In genomic region chr9:114806571-114806970, GRCh38 we compare ENCODE assay signal across 9 cellular contexts. TPM values are rescaled to one million over a fixed set of nuclear protein-coding genes. Genes with fewer than 3 reads are reported as not detected.
DNase-seq lines count a peak whose midpoint lies in the region; ATAC-seq and TF ChIP-seq lines count a peak whose summit lies in the region.
"Had no signal": no experiment of that assay in that cellular context is flagged by ENCODE, and none has a peak within 500 bp of the region (broad histone marks: within the 10 kb centered on the region; RNA-seq: fewer than 3 reads in every experiment).

No MANE protein-coding gene starts in this region.

- POLR2A ChIA-PET in PC-3 (lab: Charles Lee; ENCODE audit: unreplicated experiment): interaction anchor here (0.6 kb wide), 1 partner anchor 17 kb away, joined by 10 read pairs; no protein-coding TSS in a partner anchor
- POLR2A ChIA-PET in HEK293T (lab: Yijun Ruan, JAX): no interaction called here

- H3K27ac ChIP-seq in PC-3 (ENCODE audit: low read length) (0 out of 2 replicates have a peak overlapping the region, but pooled peaks have one; percentile 62), muscle layer of duodenum (ENCODE audit: low read length) (peak overlapping the region; percentile 56)
- H3K27ac ChIP-seq: cardiac muscle cell had no signal

- no peaks in the 10 kb centered on the region for H3K36me3 ChIP-seq in PC-3 (ENCODE audit: low read depth, low read length)
- H3K36me3 ChIP-seq in muscle layer of duodenum (ENCODE audit: control insufficient read depth in 1 of 2, insufficient read depth in 2 of 2, low read length in 2 of 2): no peaks in the 10 kb centered on the region
- H3K36me3 ChIP-seq: cardiac muscle cell had no signal

- no peaks in the 10 kb centered on the region for H3F3A ChIP-seq in PC-3 (ENCODE audit: low read length, unreplicated experiment)

- peak; percentile 31 for ATAC-seq in GM18867 (IDR thresholded peaks at IDR 0.05; ENCODE audit: unreplicated experiment)
- peak; percentile 17 for ATAC-seq in HG02610 (IDR thresholded peaks at IDR 0.05; ENCODE audit: unreplicated experiment)
- no peak for ATAC-seq in PC-3

- no peak for TF ChIP-seq CTCF in PC-3 (conservative IDR thresholded peaks at IDR 0.05; ENCODE audit: low read depth, low read length)

- no peaks in the 10 kb centered on the region for H4K20me1 ChIP-seq in PC-3 (ENCODE audit: low read length)

- no peak for DNase-seq in PC-3
- DNase-seq in posterior cingulate gyrus: no peak
- no peak for DNase-seq in HEK293T (ENCODE audit: extremely low spot score)
- DNase-seq in NCI-H226: no peak
- DNase-seq in DMS 273 treated with DMSO at 0.1 percent for 48 hours (lab: John Stamatoyannopoulos, UW): no peak

- H3K27me3 ChIP-seq in PC-3 (ENCODE audit: low read length): no peaks in the 10 kb centered on the region
- H3K27me3 ChIP-seq in muscle layer of duodenum (ENCODE audit: low read depth, low read length): no peaks in the 10 kb centered on the region

- H2AFZ ChIP-seq in PC-3 (ENCODE audit: low read length): peak overlapping the region; percentile 39

- intact Hi-C loops in PC-3 (cut with micrococcal nuclease) (loop anchor here (10.0 kb wide), 2 partner anchors 48 to 62 kb away; no protein-coding TSS in a partner anchor), posterior cingulate gyrus (cut with DNase I) (no loop called here)

- CTCF ChIA-PET in PC-3 (lab: Charles Lee) (interaction anchor here (0.5 kb wide), 1 partner anchor 88 kb away, joined by 4 read pairs; no protein-coding TSS in a partner anchor), HEK293T (lab: Yijun Ruan, JAX) (no interaction called here)

- H3K79me2 ChIP-seq in PC-3 (ENCODE audit: low read length): no peaks in the 10 kb centered on the region

- no TSS peak for BruUV-seq in PC-3 (replicated peaks; lab: Mats Ljungman, UMichigan)

- no peak overlapping the region for H3K4me3 ChIP-seq in PC-3 (ENCODE audit: low read length)
- H3K4me3 ChIP-seq in muscle layer of duodenum (ENCODE audit: low read depth in 1 of 2, low read length in 2 of 2): peak overlapping the region; percentile 51 to 54
- H3K4me3 ChIP-seq: cardiac muscle cell had no signal

- H3K4me1 ChIP-seq in PC-3 (ENCODE audit: insufficient read depth, low read length) (peaks cover 42% of the 10 kb centered on the region), muscle layer of duodenum (ENCODE audit: control insufficient read depth in 1 of 2, insufficient read depth in 2 of 2, low read length in 2 of 2) (peaks cover 7 to 8% of the 10 kb centered on the region in 2 donors)

- H3K9ac ChIP-seq in PC-3 (ENCODE audit: low read length): no peak overlapping the region

- peak overlapping the region; percentile 69 for H3K4me2 ChIP-seq in PC-3 (ENCODE audit: low read length)

- no peaks in the 10 kb centered on the region for H3K9me2 ChIP-seq in PC-3 (replicated peaks; ENCODE audit: low read length)

- H3K9me3 ChIP-seq in PC-3 (ENCODE audit: low read length): no peaks in the 10 kb centered on the region
- no peaks in the 10 kb centered on the region for H3K9me3 ChIP-seq in muscle layer of duodenum (ENCODE audit: control insufficient read depth in 1 of 2, low read length in 2 of 2)

TF ChIP-seq in HEK293T, 16 proteins besides CTCF, POLR2A, EP300 and RAD21:
- no peak for TF ChIP-seq ELF4 (IDR thresholded peaks at IDR 0.05)
- TF ChIP-seq, protein P1, sequence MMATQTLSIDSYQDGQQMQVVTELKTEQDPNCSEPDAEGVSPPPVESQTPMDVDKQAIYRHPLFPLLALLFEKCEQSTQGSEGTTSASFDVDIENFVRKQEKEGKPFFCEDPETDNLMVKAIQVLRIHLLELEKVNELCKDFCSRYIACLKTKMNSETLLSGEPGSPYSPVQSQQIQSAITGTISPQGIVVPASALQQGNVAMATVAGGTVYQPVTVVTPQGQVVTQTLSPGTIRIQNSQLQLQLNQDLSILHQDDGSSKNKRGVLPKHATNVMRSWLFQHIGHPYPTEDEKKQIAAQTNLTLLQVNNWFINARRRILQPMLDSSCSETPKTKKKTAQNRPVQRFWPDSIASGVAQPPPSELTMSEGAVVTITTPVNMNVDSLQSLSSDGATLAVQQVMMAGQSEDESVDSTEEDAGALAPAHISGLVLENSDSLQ (IDR thresholded peaks at IDR 0.05): no peak
- TF ChIP-seq ZNF384 (IDR thresholded peaks at IDR 0.05): no peak
- TF ChIP-seq SUZ12 (IDR thresholded peaks at IDR 0.05): no peak
- TF ChIP-seq L3MBTL2 (conservative IDR thresholded peaks at IDR 0.05): no peak
- no peak for TF ChIP-seq TARDBP (IDR thresholded peaks at IDR 0.05)
- TF ChIP-seq BHLHE40 (IDR thresholded peaks at IDR 0.05; ENCODE audit: borderline replicate concordance): no peak
- no peak for TF ChIP-seq CTBP1 (IDR thresholded peaks at IDR 0.05; ENCODE audit: borderline replicate concordance)
- no peak for TF ChIP-seq ARNT (IDR thresholded peaks at IDR 0.05)

RNA-seq across cellular contexts. Expression of gene TNFSF15, which starts 0.7 kb away (rescaled TPM):
- 1.7 and 2.2 TPM in 2 replicates for total RNA-seq in PC-3 (2014; rRNA removed)
- total RNA-seq: cardiac muscle cell had no signal
